18 cellular contexts compared by ENCODE assay signal in genomic region chr7:35389636-35390035, GRCh38.
A peak's percentile ranks its signal among the peaks of the same experiment; 100 is the strongest.
DNase-seq lines count a peak whose midpoint lies in the region; ATAC-seq and TF ChIP-seq lines count a peak whose summit lies in the region.
"Had no signal": no experiment of that assay in that cellular context is flagged by ENCODE, and none has a peak within 500 bp of the region (broad histone marks: within the 10 kb centered on the region; RNA-seq: fewer than 3 reads in every experiment).

No MANE protein-coding gene starts in this region.

- no peak overlapping the region for H2BK5ac ChIP-seq in trophoblast cell (ENCODE audit: low read depth, low read length, poor library complexity)

- no peak overlapping the region for H3K18ac ChIP-seq in trophoblast cell (ENCODE audit: low read length)

- H3K27me3 ChIP-seq in RWPE2 (ENCODE audit: insufficient read depth, poor library complexity, severe bottlenecking): no peaks in the 10 kb centered on the region
- H3K27me3 ChIP-seq in trophoblast cell (ENCODE audit: insufficient read depth, low read length): no peaks in the 10 kb centered on the region
- H3K27me3 ChIP-seq: BLaER1 treated with 17β-estradiol and CSF1 and Interleukin-3, amounts not matched to agents 10 nM and 100 nM had no signal

- no CpG with 5 or more reads among the region's 3 CpGs for WGBS in trophoblast cell (ENCODE audit: extremely low coverage, insufficient coverage, insufficient read length)

- no peak overlapping the region for H4K8ac ChIP-seq in trophoblast cell (ENCODE audit: low read depth, low read length)

- no peak overlapping the region for H2BK120ac ChIP-seq in trophoblast cell (ENCODE audit: insufficient read depth, low read length, poor library complexity)

- H3K27me3 Mint-ChIP-seq in Calu3 (ENCODE audit: unreplicated experiment): peaks cover 12% of the 10 kb centered on the region

- H4K91ac ChIP-seq in trophoblast cell (ENCODE audit: low read depth, low read length): no peak overlapping the region

- no peak overlapping the region for H2AK5ac ChIP-seq in trophoblast cell (ENCODE audit: low read length)

- CTCF ChIA-PET in Calu3 (lab: Charles Lee): no interaction called here

- DNase-seq in Calu3 (peak; percentile 28), M059J (ENCODE audit: low read depth) (peak; percentile 4), RWPE2 (ENCODE audit: low spot score) (no peak), epithelial cell of prostate (ENCODE audit: low read depth, low spot score) (peak; percentile 50), trophoblast cell (no peak)
- no peak for DNase-seq in activated effector memory CD4-positive, alpha-beta T cell treated with anti-CD3 and anti-CD28 coated beads, Interleukin-2, amount 50 U/mL, for 16 hours
- DNase-seq in activated naive CD4-positive, alpha-beta T cell treated with anti-CD3 and anti-CD28 coated beads, Interleukin-2, amount 50 U/mL, for 16 hours: no peak
- DNase-seq: AML-193; CD4-positive, CD25-positive, alpha-beta regulatory T cell; DMS79; GOT3; H9; HFFc6 had no signal

- no peak overlapping the region for H3K14ac ChIP-seq in trophoblast cell (ENCODE audit: low read length)

- no TSS peak for BruUV-seq in Calu3 (replicated peaks; lab: Mats Ljungman, UMichigan)

- no peaks in the 10 kb centered on the region for H3K9me3 ChIP-seq in RWPE2 (ENCODE audit: severe bottlenecking)
- no peaks in the 10 kb centered on the region for H3K9me3 ChIP-seq in trophoblast cell (ENCODE audit: insufficient read depth, low read depth, low read length)
- H3K9me3 ChIP-seq: A549; BLaER1 treated with 17β-estradiol and CSF1 and Interleukin-3, amounts not matched to agents 10 nM and 100 nM had no signal

- intact Hi-C loops in Calu3 (cut with micrococcal nuclease; ENCODE audit: unreplicated experiment): no loop called here

- no peaks in the 10 kb centered on the region for H3K79me1 ChIP-seq in trophoblast cell (ENCODE audit: low read length)

- no peak for TF ChIP-seq CTCF in Calu3 (IDR thresholded peaks at IDR 0.05; ENCODE audit: unreplicated experiment)
- TF ChIP-seq CTCF in RWPE2 (IDR thresholded peaks at IDR 0.05; ENCODE audit: poor library complexity, severe bottlenecking): no peak

- H3K27ac ChIP-seq in RWPE2 (ENCODE audit: poor library complexity, severe bottlenecking) (no peak overlapping the region), epithelial cell of prostate (no peak overlapping the region), trophoblast cell (ENCODE audit: low read depth, low read length) (no peak overlapping the region)
- H3K27ac ChIP-seq: A549; BLaER1 treated with 17β-estradiol and CSF1 and Interleukin-3, amounts not matched to agents 10 nM and 100 nM had no signal

- no peak overlapping the region for H3K4me3 Mint-ChIP-seq in Calu3 (ENCODE audit: low read depth, unreplicated experiment)
- H3K4me3 Mint-ChIP-seq: CD4-positive, CD25-positive, alpha-beta regulatory T cell; H9; HFFc6 had no signal

- peaks cover 13% of the 10 kb centered on the region for H3K4me1 Mint-ChIP-seq in Calu3 (ENCODE audit: low read depth, unreplicated experiment)
- H3K4me1 Mint-ChIP-seq: CD4-positive, CD25-positive, alpha-beta regulatory T cell; H9 had no signal

- H3K4me2 ChIP-seq in trophoblast cell (ENCODE audit: low read length): no peak overlapping the region
- H3K4me2 ChIP-seq: A549; BLaER1 treated with 17β-estradiol and CSF1 and Interleukin-3, amounts not matched to agents 10 nM and 100 nM had no signal

- H3K79me2 ChIP-seq in trophoblast cell (ENCODE audit: control insufficient read depth, insufficient read depth, low read length, poor library complexity): no peaks in the 10 kb centered on the region

- no peak overlapping the region for H3K9ac ChIP-seq in trophoblast cell (ENCODE audit: low read length)
- H3K9ac ChIP-seq: BLaER1 treated with 17β-estradiol and CSF1 and Interleukin-3, amounts not matched to agents 10 nM and 100 nM had no signal

- H3K4me3 ChIP-seq in RWPE2 (ENCODE audit: severe bottlenecking) (no peak overlapping the region), trophoblast cell (ENCODE audit: low read depth, low read length) (no peak overlapping the region)
- H3K4me3 ChIP-seq: A549; BLaER1 treated with 17β-estradiol and CSF1 and Interleukin-3, amounts not matched to agents 10 nM and 100 nM; GM12878 had no signal

- H3K27ac Mint-ChIP-seq in Calu3 (ENCODE audit: unreplicated experiment): no peak overlapping the region
- H3K27ac Mint-ChIP-seq: CD4-positive, CD25-positive, alpha-beta regulatory T cell; HFFc6 had no signal

- H4K12ac ChIP-seq in trophoblast cell (ENCODE audit: low read depth, low read length): no peak overlapping the region

- H2AFZ ChIP-seq in trophoblast cell (ENCODE audit: insufficient read depth, low read length, poor library complexity): no peak overlapping the region

- H3K4me1 ChIP-seq in RWPE2 (ENCODE audit: insufficient read depth, poor library complexity, severe bottlenecking) (peaks cover 8% of the 10 kb centered on the region), trophoblast cell (ENCODE audit: control insufficient read depth in 1 of 2, insufficient read depth in 2 of 2, low read length in 2 of 2) (peaks cover 4 to 5% of the 10 kb centered on the region in 2 experiments)
- H3K4me1 ChIP-seq: A549; BLaER1 treated with 17β-estradiol and CSF1 and Interleukin-3, amounts not matched to agents 10 nM and 100 nM had no signal

- H3K9me3 Mint-ChIP-seq in Calu3 (ENCODE audit: low read depth, unreplicated experiment): no peaks in the 10 kb centered on the region
- H3K9me3 Mint-ChIP-seq: H9, HFFc6 had no signal

- peak; percentile 70 for ATAC-seq in RWPE2 (ENCODE audit: low read depth)
- no peak for ATAC-seq in GM21515 (IDR thresholded peaks at IDR 0.05; ENCODE audit: unreplicated experiment)
- ATAC-seq: A549, GM12878, HepG2 had no signal

- H3K36me3 ChIP-seq in RWPE2 (ENCODE audit: low read depth) (no peaks in the 10 kb centered on the region), trophoblast cell (ENCODE audit: control insufficient read depth in 1 of 2, insufficient read depth in 2 of 2, low read length in 2 of 2) (no peaks in the 10 kb centered on the region)
- H3K36me3 ChIP-seq: BLaER1 treated with 17β-estradiol and CSF1 and Interleukin-3, amounts not matched to agents 10 nM and 100 nM had no signal

- H2BK12ac ChIP-seq in trophoblast cell (ENCODE audit: low read length): no peak overlapping the region

- H3K23ac ChIP-seq in trophoblast cell (ENCODE audit: low read length): no peak overlapping the region

- H3K36me3 Mint-ChIP-seq in Calu3 (ENCODE audit: insufficient read depth, unreplicated experiment): no peaks in the 10 kb centered on the region
- H3K36me3 Mint-ChIP-seq: CD4-positive, CD25-positive, alpha-beta regulatory T cell had no signal

- H3K4ac ChIP-seq in trophoblast cell (ENCODE audit: low read depth, low read length): no peak overlapping the region

Comparison
In these comparisons a context has a peak if more than half of its experiments do, and no peak if none do; other contexts are left out.
1. DNase-seq: peak in Calu3 (single experiment), M059J (single experiment) and epithelial cell of prostate (single experiment); none in RWPE2 (single experiment), trophoblast cell (0 of 2), activated effector memory CD4-positive, alpha-beta T cell treated with anti-CD3 and anti-CD28 coated beads, Interleukin-2, amount 50 U/mL, for 16 hours (single experiment) and activated naive CD4-positive, alpha-beta T cell treated with anti-CD3 and anti-CD28 coated beads, Interleukin-2, amount 50 U/mL, for 16 hours (single experiment).